ENCODE assay signal across 22 cellular contexts in the genomic region with DNA sequence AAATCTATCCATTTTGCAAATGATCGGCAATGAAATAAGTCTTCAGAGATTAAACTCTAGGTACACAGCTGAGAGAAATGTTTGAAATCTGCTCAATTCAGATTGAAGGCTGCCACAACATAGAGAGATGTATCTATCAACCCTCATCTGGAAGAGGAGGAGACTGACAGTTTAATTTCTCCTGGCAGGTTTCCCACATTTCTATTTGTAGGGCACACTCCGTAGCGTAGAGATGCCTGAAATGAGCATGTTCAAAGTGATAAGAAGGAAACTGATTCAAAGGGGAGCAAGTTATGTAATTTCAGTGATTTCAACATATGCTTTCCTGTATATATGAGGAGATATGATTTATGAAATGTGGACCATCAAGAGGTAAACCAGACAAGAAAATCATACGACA. TPM values are rescaled to one million over a fixed set of nuclear protein-coding genes. Genes with fewer than 3 reads are reported as not detected.
DNase-seq lines count a peak whose midpoint lies in the region; ATAC-seq, FAIRE-seq and TF ChIP-seq lines count a peak whose summit lies in the region.
"Had no signal": no experiment of that assay in that cellular context is flagged by ENCODE, and none has a peak within 500 bp of the region (broad histone marks: within the 10 kb centered on the region; RNA-seq: fewer than 3 reads in every experiment).

No MANE protein-coding gene starts in this region.

- CTCF ChIA-PET in K562 (lab: Yijun Ruan, JAX; ENCODE audit: low intra/inter-chr PET ratio), result no interaction called here

- H3K27ac ChIP-seq in K562 (ENCODE audit: extremely low read depth, low read depth, low read length) (peak overlapping the region; percentile 10; the same call in 2 of the 3 replicates), Peyer's patch (no peak overlapping the region)
- no peak overlapping the region for H3K27ac ChIP-seq in effector memory CD4-positive, alpha-beta T cell (ENCODE audit: insufficient read depth, low read length, poor library complexity, severe bottlenecking)
- H3K27ac ChIP-seq: SJSA1 had no signal

- no TSS peak for BruUV-seq in K562 (replicated peaks; lab: Mats Ljungman, UMichigan)

- H3K36me3 ChIP-seq in K562 (ENCODE audit: control insufficient read depth, insufficient read depth, low read length), result no peaks in the 10 kb centered on the region
- no peaks in the 10 kb centered on the region for H3K36me3 ChIP-seq in Peyer's patch
- no peaks in the 10 kb centered on the region for H3K36me3 ChIP-seq in effector memory CD4-positive, alpha-beta T cell (ENCODE audit: control insufficient read depth, insufficient read depth, low read length)
- H3K36me3 ChIP-seq: SJSA1 had no signal

- H3K9ac ChIP-seq in K562 (ENCODE audit: insufficient read depth in 1 of 2, low read depth in 2 of 2, low read length in 2 of 2), result no peak overlapping the region

- H3K9me3 ChIP-seq in K562 (replicated peaks; ENCODE audit: control insufficient read depth, insufficient read depth, low read depth, low read length) (no peaks in the 10 kb centered on the region), Peyer's patch (no peaks in the 10 kb centered on the region)
- H3K9me3 ChIP-seq in effector memory CD4-positive, alpha-beta T cell (ENCODE audit: control insufficient read depth, low read length), result no peaks in the 10 kb centered on the region
- H3K9me3 ChIP-seq: SJSA1 had no signal

- no peak for ATAC-seq in natural killer cell treated with Interleukin-12 subunit alpha and Interleukin-12 subunit beta and Interleukin-15 and Interleukin-18, amount 100 ng/mL, for 72 hours
- ATAC-seq in natural killer cell (no peak), K562 (peak; percentile 78), HG03439 (IDR thresholded peaks at IDR 0.05; ENCODE audit: unreplicated experiment) (no peak)
- ATAC-seq: GM23338; stimulated activated memory B cell treated with anti-CD40 and anti-IgM and Interleukin-4, amounts not matched to agents 10 μg/mL and 1 μg/mL and 100 μg/mL, for 72 hours had no signal

- H3K27me3 ChIP-seq in K562 (ENCODE audit: control insufficient read depth in 2 of 2, insufficient read depth in 2 of 2, low read length in 2 of 2), result no peaks in the 10 kb centered on the region
- H3K27me3 ChIP-seq in Peyer's patch, result no peaks in the 10 kb centered on the region
- H3K27me3 ChIP-seq in effector memory CD4-positive, alpha-beta T cell (replicated peaks; ENCODE audit: control insufficient read depth, insufficient read depth, low read length, poor library complexity, severe bottlenecking), result no peaks in the 10 kb centered on the region
- H3K27me3 ChIP-seq: heart right ventricle, SJSA1 had no signal

- H3K36me3 Mint-ChIP-seq in natural killer cell treated with Interleukin-12 subunit alpha and Interleukin-12 subunit beta and Interleukin-15 and Interleukin-18, amount 100 ng/mL, for 72 hours, result peaks cover 19% of the 10 kb centered on the region
- H3K36me3 Mint-ChIP-seq in natural killer cell, result peaks cover 7% of the 10 kb centered on the region

- POLR2A ChIA-PET in K562 (lab: Yijun Ruan, JAX), result interaction anchor here (0.7 to 1.7 kb wide), 5 partner anchors 8 to 28 kb away, joined by 3 to 7 read pairs (median 3); no protein-coding TSS in a partner anchor

- H3K79me2 ChIP-seq in K562 (ENCODE audit: control insufficient read depth, insufficient read depth, low read length), result no peaks in the 10 kb centered on the region; the same call in 2 of the 3 replicates

- no peak for TF ChIP-seq RAD21 in K562 (CRISPR knock-in tag; conservative IDR thresholded peaks at IDR 0.05 in 1 of 2, IDR thresholded peaks at IDR 0.05 in 1 of 2)

- 0 out of 2 replicates have a peak, but pooled peaks cover 9% of the 10 kb centered on the region for H4K20me1 ChIP-seq in K562 (replicated peaks; ENCODE audit: control insufficient read depth, insufficient read depth, low read length)

- FAIRE-seq in K562 (lab: Jason Lieb, UNC), result no peak
- FAIRE-seq: bronchial epithelial cell, endometrium, G401.6, GM18507 had no signal

- TF ChIP-seq POLR2A in K562 (conservative IDR thresholded peaks at IDR 0.05) (no peak), Peyer's patch (IDR thresholded peaks at IDR 0.05) (no peak)

- intact Hi-C loops in natural killer cell (cut with micrococcal nuclease), result no loop called here
- intact Hi-C loops in K562 (cut with micrococcal nuclease), result loop anchor here (5.0 kb wide), 1 partner anchor 123 kb away; no protein-coding TSS in a partner anchor

- H3K4me2 ChIP-seq in K562 (ENCODE audit: insufficient read depth, low read length), result peak overlapping the region; percentile 44
- H3K4me2 ChIP-seq: GM23338 had no signal

- peaks cover under 1% of the 10 kb centered on the region for H3K9me3 Mint-ChIP-seq in natural killer cell treated with Interleukin-12 subunit alpha and Interleukin-12 subunit beta and Interleukin-15 and Interleukin-18, amount 100 ng/mL, for 72 hours
- peaks cover 8 to 9% of the 10 kb centered on the region in 2 donors for H3K9me3 Mint-ChIP-seq in natural killer cell

- H3K9me1 ChIP-seq in K562 (ENCODE audit: control insufficient read depth, insufficient read depth, low read length), result no peaks in the 10 kb centered on the region

- H3K4me3 ChIP-seq in K562 (no peak overlapping the region), Peyer's patch (no peak overlapping the region)
- H3K4me3 ChIP-seq in effector memory CD4-positive, alpha-beta T cell (ENCODE audit: insufficient read depth, low read depth, low read length, poor library complexity, severe bottlenecking), result no peak overlapping the region
- H3K4me3 ChIP-seq: GM23338, heart right ventricle, SJSA1 had no signal

- no peaks in the 10 kb centered on the region for H3K27me3 Mint-ChIP-seq in natural killer cell treated with Interleukin-12 subunit alpha and Interleukin-12 subunit beta and Interleukin-15 and Interleukin-18, amount 100 ng/mL, for 72 hours
- no peaks in the 10 kb centered on the region for H3K27me3 Mint-ChIP-seq in natural killer cell (ENCODE audit: low read depth in 2 of 2)
- H3K27me3 Mint-ChIP-seq: B cell; stimulated activated memory B cell treated with anti-CD40 and anti-IgM and Interleukin-4, amounts not matched to agents 10 μg/mL and 1 μg/mL and 100 μg/mL, for 72 hours had no signal

- no peak for DNase-seq in natural killer cell treated with Interleukin-12 subunit alpha and Interleukin-12 subunit beta and Interleukin-15 and Interleukin-18, amount 100 ng/mL, for 72 hours (ENCODE audit: low spot score)
- no peak for DNase-seq in natural killer cell
- peak; percentile 81 for DNase-seq in NCI-H2107 treated with DMSO at 0.1 percent for 48 hours (lab: John Stamatoyannopoulos, UW; ENCODE audit: unreplicated experiment)
- DNase-seq in K562 (ENCODE audit: extremely low read depth in 1 of 4, low spot score in 3 of 4), result peak in 1 of 4 experiments; percentile 29
- DNase-seq in Peyer's patch, result no peak
- no peak for DNase-seq in effector memory CD4-positive, alpha-beta T cell
- DNase-seq in NCI-H774 (lab: John Stamatoyannopoulos, UW), result no peak
- DNase-seq: heart right ventricle; Kasumi-1; NCI-H524; right cardiac atrium; stimulated activated CD4-positive, alpha-beta T cell treated with anti-CD3 and anti-CD28 coated beads, Interleukin-4, amount 100 ng/mL, for 24 hours had no signal

- peak overlapping the region; percentile 24 for H3K4me3 Mint-ChIP-seq in natural killer cell treated with Interleukin-12 subunit alpha and Interleukin-12 subunit beta and Interleukin-15 and Interleukin-18, amount 100 ng/mL, for 72 hours
- H3K4me3 Mint-ChIP-seq in natural killer cell, result no peak overlapping the region
- H3K4me3 Mint-ChIP-seq: B cell; GM23338; nephron; stimulated activated memory B cell treated with anti-CD40 and anti-IgM and Interleukin-4, amounts not matched to agents 10 μg/mL and 1 μg/mL and 100 μg/mL, for 72 hours had no signal

- peaks cover 26 to 42% of the 10 kb centered on the region in 2 donors for H3K4me1 Mint-ChIP-seq in natural killer cell treated with Interleukin-12 subunit alpha and Interleukin-12 subunit beta and Interleukin-15 and Interleukin-18, amount 100 ng/mL, for 72 hours (ENCODE audit: low read depth in 2 of 2)
- H3K4me1 Mint-ChIP-seq in natural killer cell, result peaks cover 29 to 38% of the 10 kb centered on the region in 2 donors
- H3K4me1 Mint-ChIP-seq: B cell; GM23338; nephron; stimulated activated memory B cell treated with anti-CD40 and anti-IgM and Interleukin-4, amounts not matched to agents 10 μg/mL and 1 μg/mL and 100 μg/mL, for 72 hours had no signal

- in situ Hi-C loops in K562 (cut with MboI), result no loop called here

- no peak overlapping the region for H2AFZ ChIP-seq in K562 (ENCODE audit: low read depth, low read length)
- H2AFZ ChIP-seq: GM23338 had no signal

- no peak for TF ChIP-seq CTCF in natural killer cell (IDR thresholded peaks at IDR 0.05)
- TF ChIP-seq CTCF in K562 (IDR thresholded peaks at IDR 0.05 in 2 of 3, conservative IDR thresholded peaks at IDR 0.05 in 1 of 3; ENCODE audit: insufficient read depth in 2 of 3, low read depth in 1 of 3, low read length in 3 of 3), result no peak
- TF ChIP-seq CTCF in Peyer's patch (IDR thresholded peaks at IDR 0.05), result no peak

- TF ChIP-seq EP300 in K562 (IDR thresholded peaks at IDR 0.05; ENCODE audit: low read length), result peak; percentile 42; the same call in 1 of the 2 replicates

- 10% methylated on average over 4 of the region's 4 CpGs for WGBS in K562 (ENCODE audit: insufficient coverage, low coverage, missing lambda C conversion rate)

- H3K4me1 ChIP-seq in K562 (replicated peaks in 1 of 2; ENCODE audit: control insufficient read depth in 2 of 2, insufficient read depth in 2 of 2, low read length in 2 of 2) (peaks cover 0 to 10% of the 10 kb centered on the region in 2 experiments; a peak in 2 of 5 replicates), Peyer's patch (peaks cover 0 to 5% (median 0%) of the 10 kb centered on the region in 4 donors)
- no peaks in the 10 kb centered on the region for H3K4me1 ChIP-seq in effector memory CD4-positive, alpha-beta T cell (ENCODE audit: control insufficient read depth, insufficient read depth, low read length, poor library complexity, severe bottlenecking)
- H3K4me1 ChIP-seq: SJSA1 had no signal

- peak overlapping the region; percentile 26 to 65 for H3K27ac Mint-ChIP-seq in natural killer cell treated with Interleukin-12 subunit alpha and Interleukin-12 subunit beta and Interleukin-15 and Interleukin-18, amount 100 ng/mL, for 72 hours
- H3K27ac Mint-ChIP-seq in natural killer cell, result peak overlapping the region in 1 of 2 donors; percentile 10
- H3K27ac Mint-ChIP-seq: B cell; GM23338; nephron; stimulated activated memory B cell treated with anti-CD40 and anti-IgM and Interleukin-4, amounts not matched to agents 10 μg/mL and 1 μg/mL and 100 μg/mL, for 72 hours had no signal

RNA-seq across cellular contexts. Expression of gene NIBAN1, which starts 44.1 kb away (rescaled TPM):
- total RNA-seq in natural killer cell treated with Interleukin-12 subunit alpha and Interleukin-12 subunit beta and Interleukin-15 and Interleukin-18, amount 100 ng/mL, for 72 hours, result 100 to 1,000 TPM; 133 to 182 TPM
- total RNA-seq in natural killer cell, result 10 to 100 TPM; 30.9 to 54.1 (median 31.0) TPM
- 5.4 and 20.3 TPM in 2 replicates for total RNA-seq in K562 (2011; cell fraction: chromatin; rRNA removed; ENCODE audit: low replicate concordance)
- 3.2 and 5.7 TPM in 2 replicates for total RNA-seq in K562 (2011; cell fraction: nucleolus; rRNA removed)
- total RNA-seq in K562 (2011; cell fraction: nucleoplasm; rRNA removed), result 10.4 and 16.7 TPM in 2 replicates
- 16.2 and 17.8 TPM in 2 replicates for total RNA-seq in K562 (2014; rRNA removed)
- 19.8 and 25.5 TPM in 2 replicates for total RNA-seq in K562 (2014; rRNA removed; fragmentation: Illumina TruSeq; extraction: Trizol)
- 15.3 and 15.9 TPM in 2 replicates for total RNA-seq in K562 (2015; rRNA removed; fragmentation: Illumina TruSeq; extraction: Trizol)
- 20.4 and 26.6 TPM in 2 replicates for total RNA-seq in K562 (2021)
- 1.5 and 2.6 TPM in 2 replicates for polyA plus RNA-seq in K562 (2011; rRNA removed)
- polyA plus RNA-seq in K562 (2011; cell fraction: cytosol; rRNA removed), result 0.73 and 1.7 TPM in 2 replicates
- polyA plus RNA-seq in K562 (2011; cell fraction: nucleus; rRNA removed), result 2.3 and 4.7 TPM in 2 replicates
- 12.0 and 48.0 TPM in 2 replicates for polyA plus RNA-seq in K562 (2012)
- polyA plus RNA-seq in K562 (2014; fragmentation: Illumina TruSeq; extraction: Trizol), result 19.3 and 20.3 TPM in 2 replicates
- 1 to 10 TPM; 3.5 TPM for polyA plus RNA-seq in K562 (2014; fragmentation: Nextera tagmentation; extraction: Ambion mirVana)
- 12.4 and 16.2 TPM in 2 replicates for polyA plus RNA-seq in K562 (2014; rRNA removed)
- 2.2 and 5.9 TPM in 2 replicates for polyA minus RNA-seq in K562 (2011; rRNA and poly(A)+ RNA removed)
- 1.3 and 2.1 TPM in 2 replicates for polyA minus RNA-seq in K562 (2011; cell fraction: cytosol; rRNA and poly(A)+ RNA removed)
- polyA minus RNA-seq in K562 (2011; cell fraction: nucleus; rRNA and poly(A)+ RNA removed), result 2.3 and 8.1 TPM in 2 replicates
- 10 to 100 TPM in 2 of 4 donors, 1 to 10 TPM in 2; 7.7 to 32.2 (median 9.5) TPM for total RNA-seq in Peyer's patch
